In genomic region chr2:150137338-150137737, GRCh38 we compare ENCODE assay signal across 24 cellular contexts.
A peak's percentile ranks its signal among the peaks of the same experiment; 100 is the strongest.
DNase-seq lines count a peak whose midpoint lies in the region; ATAC-seq, FAIRE-seq and TF ChIP-seq lines count a peak whose summit lies in the region.
"Had no signal": no experiment of that assay in that cellular context is flagged by ENCODE, and none has a peak within 500 bp of the region (broad histone marks: within the 10 kb centered on the region; RNA-seq: fewer than 3 reads in every experiment).

No MANE protein-coding gene starts in this region.

- no peaks in the 10 kb centered on the region for H3K36me3 Mint-ChIP-seq in osteocyte (ENCODE audit: unreplicated experiment)

- H3K4me1 Mint-ChIP-seq in osteocyte (ENCODE audit: unreplicated experiment), result peaks cover 63% of the 10 kb centered on the region

- H3K9me3 ChIP-seq in Panc1 (ENCODE audit: control insufficient read depth, insufficient read depth, low read depth, low read length), result no peaks in the 10 kb centered on the region
- H3K9me3 ChIP-seq: BE2C, MG63, SK-N-SH had no signal

- H3K4me3 ChIP-seq in Panc1 (ENCODE audit: low read depth in 2 of 2, low read length in 2 of 2) (no peak overlapping the region), bronchial epithelial cell (ENCODE audit: low read depth, low read length) (no peak overlapping the region)
- H3K4me3 ChIP-seq: MG63, PC-9 had no signal

- no peaks in the 10 kb centered on the region for H3K9me3 Mint-ChIP-seq in osteocyte (ENCODE audit: unreplicated experiment)

- H3K27me3 ChIP-seq in Panc1 (ENCODE audit: control insufficient read depth, insufficient read depth, low read length), result no peaks in the 10 kb centered on the region
- H3K27me3 ChIP-seq in bronchial epithelial cell (ENCODE audit: control insufficient read depth, insufficient read depth, low read length), result no peaks in the 10 kb centered on the region
- H3K27me3 ChIP-seq: BE2C, MG63 had no signal

- CTCF ChIA-PET in Panc1 (lab: Charles Lee), result no interaction called here

- no peaks in the 10 kb centered on the region for H3K27me3 Mint-ChIP-seq in osteocyte (ENCODE audit: unreplicated experiment)

- peak overlapping the region; percentile 30; the same call in 1 of the 2 replicates for H3K27ac ChIP-seq in Panc1 (ENCODE audit: low read length)
- H3K27ac ChIP-seq: PC-9, RWPE1 had no signal

- no peak for FAIRE-seq in bronchial epithelial cell (lab: Jason Lieb, UNC)
- FAIRE-seq: D721Med, GM18507, HepG2 had no signal

- POLR2A ChIA-PET in Panc1 (lab: Charles Lee), result no interaction called here

- DNase-seq in Panc1 (ENCODE audit: low read depth, low spot score), result no peak
- DNase-seq in bronchial epithelial cell (ENCODE audit: low read depth), result peak; percentile 41
- no peak for DNase-seq in osteocyte (ENCODE audit: extremely low spot score, unreplicated experiment)
- no peak for DNase-seq in AML-193 (lab: John Stamatoyannopoulos, UW)
- no peak for DNase-seq in SKM-1 (lab: John Stamatoyannopoulos, UW; ENCODE audit: unreplicated experiment)
- DNase-seq in DMS79 treated with DMSO at 0.1 percent for 48 hours (lab: John Stamatoyannopoulos, UW), result no peak
- DNase-seq: BE2C; H7; MG63; NCI-H1105 treated with DMSO at 0.1 percent for 48 hours; NCI-H146; NCI-H2029; NCI-H446 treated with DMSO at 0.1 percent for 48 hours; NCI-H526; NCI-H82; NK-92 treated with Interleukin-12 subunit alpha and Interleukin-12 subunit beta, amount 100 ng/mL, for 24 hours; PC-9; SHP77 treated with DMSO at 0.1 percent for 48 hours; SK-N-SH had no signal

- in situ Hi-C loops in Panc1 (cut with HindIII; ENCODE audit: low pct_unique_long_range_greater_than_20kb, low sequenced_read_pairs), result no loop called here

- H3K4me3 Mint-ChIP-seq in osteocyte (ENCODE audit: unreplicated experiment), result no peak overlapping the region

- no peak for TF ChIP-seq CTCF in Panc1 (IDR thresholded peaks at IDR 0.05)
- no peak for TF ChIP-seq CTCF in bronchial epithelial cell (IDR thresholded peaks at IDR 0.05; ENCODE audit: insufficient read depth, low read length, severe bottlenecking)
- no peak for TF ChIP-seq CTCF in osteocyte (IDR thresholded peaks at IDR 0.05)

- peak overlapping the region; percentile 29 for H3K27ac Mint-ChIP-seq in osteocyte (ENCODE audit: unreplicated experiment)

- H3K4me1 ChIP-seq in Panc1 (ENCODE audit: control insufficient read depth, insufficient read depth, low read length), result peaks cover 17% of the 10 kb centered on the region
- H3K4me1 ChIP-seq: BE2C had no signal

- no peak for ATAC-seq in Panc1
- no peak for ATAC-seq in HG02840 (IDR thresholded peaks at IDR 0.05; ENCODE audit: low FRiP score, unreplicated experiment)
- ATAC-seq: HepG2 had no signal

- H3K36me3 ChIP-seq in Panc1 (ENCODE audit: control insufficient read depth, insufficient read depth, low read length) (no peaks in the 10 kb centered on the region), bronchial epithelial cell (ENCODE audit: control insufficient read depth, insufficient read depth, low read length) (no peaks in the 10 kb centered on the region)
- H3K36me3 ChIP-seq: BE2C, MG63 had no signal

- BruUV-seq in Panc1 (replicated peaks; lab: Mats Ljungman, UMichigan), result no TSS peak

- intact Hi-C loops in Panc1 (cut with micrococcal nuclease; ENCODE audit: unreplicated experiment), result no loop called here
